23 cellular contexts compared by ENCODE assay signal in genomic region chr20:60006261-60006660, GRCh38.
"Had no signal": no experiment of that assay in that cellular context is flagged by ENCODE, and none has a peak within 500 bp of the region (broad histone marks: within the 10 kb centered on the region; RNA-seq: fewer than 3 reads in every experiment).

No MANE protein-coding gene starts in this region.

- H3K4me1 Mint-ChIP-seq: stimulated activated memory B cell treated with anti-CD40 and anti-IgM and Interleukin-4, amounts not matched to agents 10 μg/mL and 1 μg/mL and 100 μg/mL, for 72 hours had no signal

- H3K27ac Mint-ChIP-seq: immature natural killer cell; nephron; stimulated activated memory B cell treated with anti-CD40 and anti-IgM and Interleukin-4, amounts not matched to agents 10 μg/mL and 1 μg/mL and 100 μg/mL, for 72 hours; type B pancreatic cell had no signal

- H3K36me3 Mint-ChIP-seq: type B pancreatic cell had no signal

- DNase-seq: head of caudate nucleus; hippocampal formation; immature natural killer cell; kidney; left colon; left lung; lower lobe of right lung; mammary epithelial cell; mesenchymal stem cell; naive thymus-derived CD8-positive, alpha-beta T cell; pancreas; posterior cingulate gyrus; right cardiac atrium; sigmoid colon; small intestine; spleen; stimulated activated CD4-positive, alpha-beta T cell treated with anti-CD3 and anti-CD28 coated beads, Interleukin-4, amount 100 ng/mL, for 24 hours; stimulated activated naive CD4-positive, alpha-beta T cell treated with Interleukin-2 at 50 U/mL for 16 hours; tibial artery had no signal

- ATAC-seq: left colon; left lung; lower lobe of right lung; naive thymus-derived CD8-positive, alpha-beta T cell; pancreas; right cardiac atrium; stimulated activated memory B cell treated with anti-CD40 and anti-IgM and Interleukin-4, amounts not matched to agents 10 μg/mL and 1 μg/mL and 100 μg/mL, for 72 hours had no signal

- H3K27me3 Mint-ChIP-seq: stimulated activated memory B cell treated with anti-CD40 and anti-IgM and Interleukin-4, amounts not matched to agents 10 μg/mL and 1 μg/mL and 100 μg/mL, for 72 hours had no signal

- H3K9me3 Mint-ChIP-seq: immature natural killer cell; naive thymus-derived CD8-positive, alpha-beta T cell; nephron; stimulated activated memory B cell treated with anti-CD40 and anti-IgM and Interleukin-4, amounts not matched to agents 10 μg/mL and 1 μg/mL and 100 μg/mL, for 72 hours; type B pancreatic cell had no signal

- H3K4me3 Mint-ChIP-seq: immature natural killer cell; naive thymus-derived CD8-positive, alpha-beta T cell; nephron; neural crest cell; stimulated activated memory B cell treated with anti-CD40 and anti-IgM and Interleukin-4, amounts not matched to agents 10 μg/mL and 1 μg/mL and 100 μg/mL, for 72 hours; type B pancreatic cell had no signal
